Comparison of ENCODE assay signal across 8 cellular contexts in the genomic region with DNA sequence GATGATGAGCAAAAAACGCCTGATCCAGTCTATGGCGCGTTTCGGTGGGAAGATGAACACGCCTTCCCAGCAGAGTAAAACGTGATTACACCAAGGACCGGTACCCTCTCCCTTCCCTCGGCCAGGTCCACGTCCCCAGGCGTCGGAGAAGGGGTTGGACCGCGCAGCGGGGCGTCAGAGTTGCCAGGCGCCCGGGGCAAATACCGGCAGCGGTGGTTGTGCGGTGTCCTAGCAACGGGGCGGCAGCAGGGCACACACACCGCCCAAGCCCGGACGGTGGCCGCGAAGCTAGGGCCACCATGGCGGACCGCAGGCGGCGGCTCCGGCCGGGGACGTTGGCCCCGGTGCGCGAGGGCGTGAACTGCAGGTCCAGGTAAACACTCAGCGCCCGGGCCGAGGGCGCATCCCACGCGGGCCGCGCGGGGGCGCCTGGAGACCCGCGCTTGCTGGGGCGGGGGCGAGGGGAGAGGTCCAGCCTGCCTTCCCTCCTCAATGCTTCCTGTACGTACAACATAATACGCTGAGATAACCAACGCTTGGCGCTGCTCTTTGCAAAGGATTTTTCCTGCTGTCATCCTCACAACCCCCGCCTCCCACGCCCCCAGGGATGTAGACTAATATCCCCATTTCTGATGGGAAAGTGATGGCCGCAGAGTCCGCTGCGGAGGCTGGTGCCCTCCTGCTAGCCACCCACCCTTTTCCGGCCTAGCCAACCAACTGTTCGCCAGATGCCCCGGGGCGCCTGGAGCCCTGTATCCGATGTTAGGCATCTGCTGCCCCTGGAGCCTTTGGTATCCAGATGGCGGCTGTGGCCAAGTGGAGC. TPM values are rescaled to one million over a fixed set of nuclear protein-coding genes. Genes with fewer than 3 reads are reported as not detected.
DNase-seq lines count a peak whose midpoint lies in the region; ATAC-seq and TF ChIP-seq lines count a peak whose summit lies in the region.

A gene with protein sequence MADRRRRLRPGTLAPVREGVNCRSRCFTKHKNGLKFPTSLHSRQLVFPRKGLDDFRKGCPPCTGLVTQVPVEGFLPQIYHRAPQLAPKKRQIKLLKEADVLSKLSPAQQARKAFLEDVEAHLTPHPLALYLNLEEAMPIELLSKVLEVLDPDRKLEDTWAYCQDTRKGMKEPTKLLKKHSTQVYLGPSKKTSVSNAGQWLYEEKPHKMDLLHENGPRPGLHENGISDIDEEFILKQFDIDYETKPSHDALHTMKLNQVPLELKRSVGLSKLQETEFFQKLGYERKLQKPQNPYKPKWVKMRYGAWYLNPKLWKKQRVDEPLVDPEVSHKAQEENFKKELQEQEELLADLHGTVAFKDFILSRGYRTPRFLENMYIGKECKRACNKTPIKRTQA (plus strand): TSS at position 274 of the 823 bp plus-strand sequence. CDS start 26 bp downstream, at position 300.

- intact Hi-C loops in activated CD8-positive, alpha-beta T cell treated with anti-CD3 and anti-CD28 coated beads for 36 hours (cut with micrococcal nuclease): no loop called here

- H3K27ac Mint-ChIP-seq in activated CD8-positive, alpha-beta T cell treated with anti-CD3 and anti-CD28 coated beads for 36 hours: no peak within 1 kb of the TSS
- H3K27ac Mint-ChIP-seq in endothelial cell (ENCODE audit: unreplicated experiment): peak within 1 kb of the TSS; percentile 95

- H3K4me1 Mint-ChIP-seq in activated CD8-positive, alpha-beta T cell treated with anti-CD3 and anti-CD28 coated beads for 36 hours (ENCODE audit: low read depth): peaks cover 6% of the 10 kb centered on the region
- peaks cover 8% of the 10 kb centered on the region for H3K4me1 Mint-ChIP-seq in endothelial cell (ENCODE audit: unreplicated experiment)

- H3K4me3 Mint-ChIP-seq in activated CD8-positive, alpha-beta T cell treated with anti-CD3 and anti-CD28 coated beads for 36 hours: peak within 1 kb of the TSS; percentile 73
- H3K4me3 Mint-ChIP-seq in endothelial cell (ENCODE audit: unreplicated experiment): peak within 1 kb of the TSS; percentile 91

- peak; percentile 49 for TF ChIP-seq CTCF in activated CD8-positive, alpha-beta T cell treated with anti-CD3 and anti-CD28 coated beads for 36 hours (IDR thresholded peaks at IDR 0.05)
- no peak for TF ChIP-seq CTCF in endothelial cell (IDR thresholded peaks at IDR 0.05; ENCODE audit: unreplicated experiment)

- DNase-seq in AG08396 (ENCODE audit: low spot score): peak; percentile 70
- peak; percentile 55 for DNase-seq in H4 (ENCODE audit: low spot score)
- DNase-seq in NCI-H2227 (lab: John Stamatoyannopoulos, UW; ENCODE audit: unreplicated experiment): peak; percentile 93
- peak; percentile 57 for DNase-seq in activated CD8-positive, alpha-beta T cell treated with anti-CD3 and anti-CD28 coated beads for 36 hours
- peak; percentile 87 for DNase-seq in endothelial cell (ENCODE audit: low spot score)
- DNase-seq in medulla oblongata (ENCODE audit: extremely low spot score): peak; percentile 70
- DNase-seq in stimulated activated CD8-positive, alpha-beta memory T cell treated with anti-CD3 and anti-CD28 coated beads, Interleukin-15, amount 100 ng/mL, for 48 hours (ENCODE audit: low read depth in 2 of 2): peak; percentile 5 to 16
- DNase-seq in HCEC 1CT: no peak

- H3K9me3 Mint-ChIP-seq in activated CD8-positive, alpha-beta T cell treated with anti-CD3 and anti-CD28 coated beads for 36 hours: no peaks in the 10 kb centered on the region
- no peaks in the 10 kb centered on the region for H3K9me3 Mint-ChIP-seq in endothelial cell (ENCODE audit: unreplicated experiment)

- peaks cover 59% of the 10 kb centered on the region for H3K27me3 Mint-ChIP-seq in activated CD8-positive, alpha-beta T cell treated with anti-CD3 and anti-CD28 coated beads for 36 hours
- H3K27me3 Mint-ChIP-seq in endothelial cell (ENCODE audit: unreplicated experiment): peaks cover 4% of the 10 kb centered on the region

- POLR2A ChIA-PET in activated CD8-positive, alpha-beta T cell treated with anti-CD3 and anti-CD28 coated beads for 36 hours (lab: Charles Lee): no interaction called here

- no peaks in the 10 kb centered on the region for H3K36me3 Mint-ChIP-seq in activated CD8-positive, alpha-beta T cell treated with anti-CD3 and anti-CD28 coated beads for 36 hours (ENCODE audit: low read depth)
- no peaks in the 10 kb centered on the region for H3K36me3 Mint-ChIP-seq in endothelial cell (ENCODE audit: low read depth, unreplicated experiment)

- peak; percentile 86 for ATAC-seq in activated CD8-positive, alpha-beta T cell treated with anti-CD3 and anti-CD28 coated beads for 36 hours

- CTCF ChIA-PET in activated CD8-positive, alpha-beta T cell treated with anti-CD3 and anti-CD28 coated beads for 36 hours (lab: Charles Lee): interaction anchor here (1.5 to 5.0 kb wide), 3 partner anchors 72 to 126 kb away, joined by 11 to 29 read pairs (median 17); no protein-coding TSS in a partner anchor

RNA-seq across cellular contexts. Expression of the gene that starts here (rescaled TPM):
- 3.9 and 4.9 TPM in 2 replicates for total RNA-seq in H4 (2014; rRNA removed; shearing (Covaris generic))
- total RNA-seq in activated CD8-positive, alpha-beta T cell treated with anti-CD3 and anti-CD28 coated beads for 36 hours: not detected
- 1.1 TPM for total RNA-seq in endothelial cell (ENCODE audit: unreplicated experiment)

Comparison
In these comparisons a context has a peak if more than half of its experiments do, and no peak if none do; other contexts are left out.
1. Peak in DNase-seq and ATAC-seq in activated CD8-positive, alpha-beta T cell treated with anti-CD3 and anti-CD28 coated beads for 36 hours; RNA of the gene not detected or under 1 TPM.